ENCODE assay signal across 10 cellular contexts in genomic region chr5:9898319-9898718, GRCh38.
DNase-seq lines count a peak whose midpoint lies in the region; ATAC-seq and TF ChIP-seq lines count a peak whose summit lies in the region.
"Had no signal": no experiment of that assay in that cellular context is flagged by ENCODE, and none has a peak within 500 bp of the region (broad histone marks: within the 10 kb centered on the region; RNA-seq: fewer than 3 reads in every experiment).

No MANE protein-coding gene starts in this region.

- H2AFZ ChIP-seq in mammary epithelial cell (ENCODE audit: low read depth, low read length): no peak overlapping the region

- no peaks in the 10 kb centered on the region for H4K20me1 ChIP-seq in mammary epithelial cell (ENCODE audit: insufficient read depth, low read length)

- TF ChIP-seq CTCF in mammary epithelial cell (conservative IDR thresholded peaks at IDR 0.05 in 1 of 2, IDR thresholded peaks at IDR 0.05 in 1 of 2; ENCODE audit: extremely low read depth in 1 of 2, insufficient read depth in 1 of 2, low read depth in 1 of 2, low read length in 2 of 2): peak; percentile 49 to 74

- no peaks in the 10 kb centered on the region for H3K79me2 ChIP-seq in mammary epithelial cell (ENCODE audit: insufficient read depth, low read length)

- no peak overlapping the region for H3K4me2 ChIP-seq in mammary epithelial cell (ENCODE audit: insufficient read depth, low read depth, low read length)

- DNase-seq in DMS53 (lab: John Stamatoyannopoulos, UW) (peak; percentile 75), M059J (ENCODE audit: low read depth) (peak; percentile 61), mammary epithelial cell (peak; percentile 13), myocyte (ENCODE audit: low read depth) (peak; percentile 53), SIG-M5 (lab: John Stamatoyannopoulos, UW) (no peak), NCI-H146 treated with DMSO at 0.1 percent for 48 hours (lab: John Stamatoyannopoulos, UW; ENCODE audit: unreplicated experiment) (no peak), SHP77 treated with DMSO at 0.1 percent for 48 hours (lab: John Stamatoyannopoulos, UW) (no peak)
- DNase-seq: activated naive CD8-positive, alpha-beta T cell treated with anti-CD3 and anti-CD28 coated beads, Interleukin-2, amount 10 ng/mL, durations not matched to agents 7 days and 5 days; stimulated activated CD4-positive, alpha-beta T cell treated with anti-CD3 and anti-CD28 coated beads, Interleukin-4, amount 100 ng/mL, for 24 hours had no signal

- CTCF ChIA-PET in mammary epithelial cell (lab: Charles Lee; ENCODE audit: low non-redundant PET): no interaction called here

- H3K27me3 ChIP-seq in mammary epithelial cell (ENCODE audit: insufficient read depth, low read length): no peaks in the 10 kb centered on the region

- in situ Hi-C loops in mammary epithelial cell (cut with MboI; ENCODE audit: low sequenced_read_pairs in 2 of 2): no loop called here

- intact Hi-C loops in mammary epithelial cell (cut with micrococcal nuclease): loop anchor here (1.0 to 10.0 kb wide), 3 partner anchors 132 to 354 kb away; partner anchors contain the start of gene SEMA5A

- H3K4me1 ChIP-seq in mammary epithelial cell (ENCODE audit: insufficient read depth, low read length): no peaks in the 10 kb centered on the region

- BruUV-seq in mammary epithelial cell (replicated peaks; lab: Mats Ljungman, UMichigan): no TSS peak

- H3K27ac ChIP-seq in mammary epithelial cell (ENCODE audit: insufficient read depth, low read depth, low read length): no peak overlapping the region

- dilution Hi-C loops in mammary epithelial cell (cut with HindIII; ENCODE audit: low sequenced_read_pairs): no loop called here

- H3K4me3 ChIP-seq in mammary epithelial cell (replicated peaks in 1 of 3; ENCODE audit: insufficient read depth in 1 of 3, low read depth in 2 of 3, low read length in 3 of 3): no peak overlapping the region

- no peaks in the 10 kb centered on the region for H3K36me3 ChIP-seq in mammary epithelial cell (ENCODE audit: insufficient read depth, low read length)

- ATAC-seq in HG02571 (IDR thresholded peaks at IDR 0.05; ENCODE audit: unreplicated experiment): no peak

- WGBS in mammary epithelial cell (ENCODE audit: low coverage, missing lambda C conversion rate): 55% methylated on average over 4 of the region's 4 CpGs

- H3K9ac ChIP-seq in mammary epithelial cell (ENCODE audit: insufficient read depth, low read length): no peak overlapping the region

- no peaks in the 10 kb centered on the region for H3K9me3 ChIP-seq in mammary epithelial cell (replicated peaks; ENCODE audit: insufficient read depth, low read length)

Comparison
In these comparisons a context has a peak if more than half of its experiments do, and no peak if none do; other contexts are left out.
1. DNase-seq: peak in DMS53 (single experiment), M059J (single experiment), mammary epithelial cell (single experiment) and myocyte (single experiment); none in SIG-M5 (single experiment), NCI-H146 treated with DMSO at 0.1 percent for 48 hours (single experiment) and SHP77 treated with DMSO at 0.1 percent for 48 hours (single experiment).